ENCODE assay signal across 8 cellular contexts in the genomic region with DNA sequence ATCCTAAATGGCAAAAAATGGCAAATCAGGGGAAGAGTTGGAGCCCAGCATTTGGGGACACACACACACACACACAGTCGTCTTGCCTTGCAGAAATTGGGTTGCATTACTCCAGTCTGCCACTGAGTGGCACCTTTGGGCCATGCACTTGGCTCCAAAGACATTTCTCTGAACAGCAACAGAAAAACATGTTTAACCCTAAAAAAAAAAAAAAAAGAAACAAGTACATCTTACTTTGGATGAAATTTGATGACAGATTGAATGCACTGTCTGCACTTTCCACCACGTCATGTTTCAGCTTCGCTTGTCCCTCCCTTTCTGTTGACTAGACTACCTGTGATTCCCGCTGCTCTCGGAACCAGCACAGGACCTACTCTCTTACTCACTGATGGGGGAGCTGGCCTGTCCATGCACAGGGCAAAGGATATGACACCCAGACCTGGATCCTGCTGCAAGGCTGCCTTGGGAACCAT.
DNase-seq lines count a peak whose midpoint lies in the region; ATAC-seq lines count a peak whose summit lies in the region.

No MANE protein-coding gene starts in this region.

- H3K4me3 Mint-ChIP-seq in memory B cell, result peak overlapping the region; percentile 34

- ATAC-seq in Right ventricle myocardium inferior (peak; percentile 67), memory B cell (ENCODE audit: low read depth) (peak; percentile 33), HG03354 (IDR thresholded peaks at IDR 0.05; ENCODE audit: poor library complexity, severe bottlenecking, unreplicated experiment) (no peak)

- H3K27me3 Mint-ChIP-seq in memory B cell, result no peaks in the 10 kb centered on the region

- no peak overlapping the region for H3K27ac Mint-ChIP-seq in memory B cell

- intact Hi-C loops in Right ventricle myocardium inferior (cut with DNase I) (loop anchor here (1.0 to 2.0 kb wide), 2 partner anchors 388 to 432 kb away; no protein-coding TSS in a partner anchor), cardiac septum (cut with DNase I) (loop anchor here (1.0 to 2.0 kb wide), 2 partner anchors 386 to 430 kb away; no protein-coding TSS in a partner anchor)

- peaks cover 8% of the 10 kb centered on the region for H3K36me3 Mint-ChIP-seq in memory B cell

- peaks cover 8% of the 10 kb centered on the region for H3K9me3 Mint-ChIP-seq in memory B cell

- DNase-seq in Right ventricle myocardium inferior (ENCODE audit: missing footprints), result no peak
- DNase-seq in cardiac septum (ENCODE audit: low spot score), result no peak
- DNase-seq in NCI-H446 (lab: John Stamatoyannopoulos, UW), result peak; percentile 5 to 63
- DNase-seq in activated CD4-positive, alpha-beta T cell treated with anti-CD3 and anti-CD28 coated beads, Interleukin-2, amount 50 U/mL, for 4 hours, result peak; percentile 66
- peak; percentile 73 for DNase-seq in ecto neural progenitor cell (ENCODE audit: low spot score)
- peak; percentile 74 to 76 for DNase-seq in memory B cell (ENCODE audit: low spot score in 2 of 2)
- DNase-seq in stimulated activated CD8-positive, alpha-beta memory T cell treated with anti-CD3 and anti-CD28 coated beads, Interleukin-2, amount 100 ng/mL, for 1 hour (ENCODE audit: low read depth in 2 of 2), result peak; percentile 36 to 39

- H3K4me1 Mint-ChIP-seq in memory B cell, result peaks cover 48% of the 10 kb centered on the region

Comparison
In these comparisons a context has a peak if more than half of its experiments do, and no peak if none do; other contexts are left out.
1. DNase-seq: peak in NCI-H446 (2 of 2), activated CD4-positive, alpha-beta T cell treated with anti-CD3 and anti-CD28 coated beads, Interleukin-2, amount 50 U/mL, for 4 hours (2 of 2), ecto neural progenitor cell (single experiment), memory B cell (2 of 2) and stimulated activated CD8-positive, alpha-beta memory T cell treated with anti-CD3 and anti-CD28 coated beads, Interleukin-2, amount 100 ng/mL, for 1 hour (2 of 2); none in Right ventricle myocardium inferior (single experiment) and cardiac septum (single experiment).